20 cellular contexts compared by ENCODE assay signal in genomic region chr10:4217653-4218052, GRCh38.
DNase-seq lines count a peak whose midpoint lies in the region; ATAC-seq and TF ChIP-seq lines count a peak whose summit lies in the region.
"Had no signal": no experiment of that assay in that cellular context is flagged by ENCODE, and none has a peak within 500 bp of the region (broad histone marks: within the 10 kb centered on the region; RNA-seq: fewer than 3 reads in every experiment).

No MANE protein-coding gene starts in this region.

- no peak for TF ChIP-seq CTCF in heart right ventricle (IDR thresholded peaks at IDR 0.05)
- no peak for TF ChIP-seq CTCF in right atrium auricular region (IDR thresholded peaks at IDR 0.05)
- TF ChIP-seq CTCF in colonic mucosa (IDR thresholded peaks at IDR 0.05) = no peak
- TF ChIP-seq CTCF in transverse colon (IDR thresholded peaks at IDR 0.05) = no peak
- no peak for TF ChIP-seq CTCF in body of pancreas (IDR thresholded peaks at IDR 0.05)

- H3K4me1 ChIP-seq in heart right ventricle (peaks cover 0 to 33% (median 15%) of the 10 kb centered on the region in 9 donors), right atrium auricular region (peaks cover 0 to 20% of the 10 kb centered on the region in 2 donors), colonic mucosa (no peaks in the 10 kb centered on the region), neuronal stem cell (ENCODE audit: control insufficient read depth in 2 of 2, insufficient read depth in 1 of 2, low read depth in 1 of 2, low read length in 2 of 2) (peaks cover 5 to 7% of the 10 kb centered on the region in 2 donors), transverse colon (peaks cover 0 to 36% (median 30%) of the 10 kb centered on the region in 4 donors), body of pancreas (no peaks in the 10 kb centered on the region)

- peak overlapping the region; percentile 12 for H2BK12ac ChIP-seq in neuronal stem cell (ENCODE audit: low read length)

- no peak overlapping the region for H2BK15ac ChIP-seq in neuronal stem cell (ENCODE audit: low read length)

- no peaks in the 10 kb centered on the region for H3K9me3 ChIP-seq in heart right ventricle
- H3K9me3 ChIP-seq in right atrium auricular region = no peaks in the 10 kb centered on the region
- no peaks in the 10 kb centered on the region for H3K9me3 ChIP-seq in colonic mucosa
- H3K9me3 ChIP-seq in neuronal stem cell (replicated peaks in 1 of 2; ENCODE audit: control insufficient read depth in 2 of 2, insufficient read depth in 1 of 2, low read depth in 1 of 2, low read length in 2 of 2) = no peaks in the 10 kb centered on the region
- no peaks in the 10 kb centered on the region for H3K9me3 ChIP-seq in transverse colon
- no peaks in the 10 kb centered on the region for H3K9me3 ChIP-seq in body of pancreas
- H3K9me3 ChIP-seq: BLaER1, MG63, Peyer's patch, SK-N-SH had no signal

- no peaks in the 10 kb centered on the region for H3K36me3 ChIP-seq in heart right ventricle
- H3K36me3 ChIP-seq in right atrium auricular region = no peaks in the 10 kb centered on the region
- H3K36me3 ChIP-seq in colonic mucosa = no peaks in the 10 kb centered on the region
- H3K36me3 ChIP-seq in neuronal stem cell (replicated peaks in 1 of 2; ENCODE audit: control insufficient read depth in 2 of 2, insufficient read depth in 2 of 2, low read length in 2 of 2) = no peaks in the 10 kb centered on the region
- H3K36me3 ChIP-seq in transverse colon = no peaks in the 10 kb centered on the region
- H3K36me3 ChIP-seq in body of pancreas (replicated peaks in 1 of 2; ENCODE audit: insufficient read depth in 1 of 2, low read depth in 2 of 2) = no peaks in the 10 kb centered on the region
- H3K36me3 ChIP-seq: BLaER1, MG63, Peyer's patch had no signal

- TF ChIP-seq POLR2A in transverse colon (IDR thresholded peaks at IDR 0.05) (peak; percentile 45), body of pancreas (IDR thresholded peaks at IDR 0.05) (no peak)

- no peak overlapping the region for H3K4me2 ChIP-seq in neuronal stem cell (ENCODE audit: insufficient read depth, low read length, poor library complexity, severe bottlenecking)
- H3K4me2 ChIP-seq: BLaER1, SK-N-SH had no signal

- H3K18ac ChIP-seq in neuronal stem cell (ENCODE audit: low read length) = peak overlapping the region; percentile 21

- H3K27ac ChIP-seq in heart right ventricle = peak overlapping the region in 4 of 10 donors; percentile 6 to 57 (median 26)
- H3K27ac ChIP-seq in right atrium auricular region = no peak overlapping the region
- H3K27ac ChIP-seq in colonic mucosa = peak overlapping the region; percentile 70
- no peak overlapping the region for H3K27ac ChIP-seq in neuronal stem cell (replicated peaks; ENCODE audit: low read length)
- H3K27ac ChIP-seq in transverse colon = peak overlapping the region; percentile 62 to 77 (median 70)
- no peak overlapping the region for H3K27ac ChIP-seq in body of pancreas
- H3K27ac ChIP-seq: BLaER1, GM23248 had no signal

- H3K23ac ChIP-seq in neuronal stem cell (ENCODE audit: low read depth, low read length, poor library complexity) = no peak overlapping the region

- no peak overlapping the region for H3K14ac ChIP-seq in neuronal stem cell (ENCODE audit: low read length)

- H3K27me3 ChIP-seq in heart right ventricle (no peaks in the 10 kb centered on the region), right atrium auricular region (no peaks in the 10 kb centered on the region), colonic mucosa (no peaks in the 10 kb centered on the region), neuronal stem cell (ENCODE audit: control insufficient read depth in 3 of 3, insufficient read depth in 3 of 3, low read depth in 1 of 3, low read length in 3 of 3) (no peaks in the 10 kb centered on the region), transverse colon (no peaks in the 10 kb centered on the region), body of pancreas (no peaks in the 10 kb centered on the region)
- H3K27me3 ChIP-seq: BLaER1, MG63, Peyer's patch had no signal

- ATAC-seq in heart right ventricle (peak in 7 of 8 donors; percentile 35 to 74 (median 46)), body of pancreas (no peak), GM21825 (IDR thresholded peaks at IDR 0.05; ENCODE audit: unreplicated experiment) (no peak)

- no peak for DNase-seq in heart right ventricle
- no peak for DNase-seq in right atrium auricular region (ENCODE audit: low spot score)
- no peak for DNase-seq in colonic mucosa
- no peak for DNase-seq in neuronal stem cell (ENCODE audit: low spot score)
- DNase-seq in transverse colon = peak; percentile 28
- DNase-seq in activated CD8-positive, alpha-beta memory T cell treated with anti-CD3 and anti-CD28 coated beads for 24 hours = no peak
- DNase-seq in body of pancreas = no peak
- DNase-seq: CD4-positive, CD25-positive, alpha-beta regulatory T cell; GM23248; H9; HFFc6; IMR-90; KG1; MG63; NCI-H2029; NCI-H526 treated with DMSO at 0.1 percent for 48 hours; SK-N-SH had no signal

- no peak overlapping the region for H2BK120ac ChIP-seq in neuronal stem cell (ENCODE audit: low read depth, low read length)

- no peaks in the 10 kb centered on the region for H3K79me1 ChIP-seq in neuronal stem cell (ENCODE audit: low read depth, low read length)

- no peak overlapping the region for H2AK5ac ChIP-seq in neuronal stem cell (ENCODE audit: low read depth, low read length)

- intact Hi-C loops in heart right ventricle (cut with DNase I) (no loop called here), colonic mucosa (cut with DNase I) (no loop called here), transverse colon (cut with DNase I; ENCODE audit: low total_unique reads) (no loop called here), body of pancreas (cut with DNase I) (no loop called here)

- H3K4ac ChIP-seq in neuronal stem cell (ENCODE audit: low read length) = no peak overlapping the region

- H3K9ac ChIP-seq in colonic mucosa (ENCODE audit: low read depth in 2 of 2, low read length in 2 of 2) (peak overlapping the region in 1 of 2 donors; percentile 81), neuronal stem cell (ENCODE audit: low read depth, low read length, poor library complexity) (no peak overlapping the region)
- H3K9ac ChIP-seq: BLaER1, GM23248, SK-N-SH had no signal

- in situ Hi-C loops in transverse colon (cut with MboI; ENCODE audit: low pct_ligation_motif_present in 1 of 4, low pct_unique_long_range_greater_than_20kb in 1 of 4, low sequenced_read_pairs in 3 of 4) = loop anchor here in 1 of 4 donors (25.0 kb wide), 1 partner anchor 545 kb away; no protein-coding TSS in a partner anchor

- no peak overlapping the region for H4K91ac ChIP-seq in neuronal stem cell (ENCODE audit: low read depth, low read length, poor library complexity)

- no peak overlapping the region for H4K8ac ChIP-seq in neuronal stem cell (ENCODE audit: low read depth, low read length)

- H2BK5ac ChIP-seq in neuronal stem cell (ENCODE audit: low read length) = no peak overlapping the region

- TF ChIP-seq EP300 in transverse colon (IDR thresholded peaks at IDR 0.05; ENCODE audit: low read depth) = no peak

- 63 to 65% methylated on average over 9 of the region's 9 CpGs for WGBS in heart right ventricle, 2 donors
- no CpG with 5 or more reads among the region's 9 CpGs for WGBS in neuronal stem cell (ENCODE audit: extremely low coverage in 2 of 2, insufficient read length in 2 of 2, insufficient replicate concordance in 1 of 2), 2 donors
- 43 to 66% methylated on average over 9 of the region's 9 CpGs for WGBS in transverse colon (ENCODE audit: low coverage in 1 of 2), 2 donors
- 56 to 58% methylated on average over 9 of the region's 9 CpGs for WGBS in body of pancreas, 2 donors

- H2AFZ ChIP-seq in neuronal stem cell (ENCODE audit: low read length) = no peak overlapping the region
- H2AFZ ChIP-seq: GM23248 had no signal

- H3K4me3 ChIP-seq in heart right ventricle (peak overlapping the region in 3 of 10 donors; percentile 4 to 18 (median 6)), right atrium auricular region (no peak overlapping the region), colonic mucosa (peak overlapping the region; percentile 14), neuronal stem cell (ENCODE audit: low read length in 2 of 2) (no peak overlapping the region), transverse colon (peak overlapping the region in 2 of 4 donors; percentile 2 to 34), body of pancreas (no peak overlapping the region)
- H3K4me3 ChIP-seq: BLaER1, GM23248, MG63 had no signal

Comparison
In these comparisons a context has a peak if more than half of its experiments do, and no peak if none do; other contexts are left out.
1. ATAC-seq: peak in heart right ventricle (7 of 8); none in body of pancreas (single experiment) and GM21825 (single experiment).
2. H3K27ac ChIP-seq: peak in colonic mucosa (single experiment) and transverse colon (4 of 4); none in right atrium auricular region (0 of 2), neuronal stem cell (single experiment) and body of pancreas (0 of 4).